Comparison of ENCODE assay signal across 22 cellular contexts in genomic region chrX:88612870-88613329, GRCh38.
DNase-seq lines count a peak whose midpoint lies in the region; ATAC-seq and TF ChIP-seq lines count a peak whose summit lies in the region.
"Had no signal": no experiment of that assay in that cellular context is flagged by ENCODE, and none has a peak within 500 bp of the region (broad histone marks: within the 10 kb centered on the region; RNA-seq: fewer than 3 reads in every experiment).

No MANE protein-coding gene starts in this region.

- no peaks in the 10 kb centered on the region for H3K27me3 Mint-ChIP-seq in brain
- H3K27me3 Mint-ChIP-seq: activated CD4-positive, alpha-beta T cell treated with anti-CD3 and anti-CD28 coated beads, Interleukin-2, amount 10 ng/mL, durations not matched to agents 24 days and 14 days; central memory CD8-positive, alpha-beta T cell; stimulated activated naive CD8-positive, alpha-beta T cell treated with anti-CD3 and anti-CD28 coated beads, Interleukin-15, Interleukin-2, amounts not matched to agents 100 ng/mL and 50 ng/mL, for 24 hours had no signal

- no peak overlapping the region for H3K4me3 ChIP-seq in H7 (ENCODE audit: insufficient read depth, low read depth, low read length)
- H3K4me3 ChIP-seq: heart right ventricle, upper lobe of right lung had no signal

- H3K27ac Mint-ChIP-seq in brain = peak overlapping the region in 1 of 5 experiments; percentile 69
- H3K27ac Mint-ChIP-seq: activated CD4-positive, alpha-beta T cell treated with anti-CD3 and anti-CD28 coated beads, Interleukin-2, amount 10 ng/mL, durations not matched to agents 24 days and 14 days; stimulated activated naive CD8-positive, alpha-beta T cell treated with anti-CD3 and anti-CD28 coated beads, Interleukin-15, Interleukin-2, amounts not matched to agents 100 ng/mL and 50 ng/mL, for 24 hours had no signal

- peaks cover 0 to 6% (median 0%) of the 10 kb centered on the region in 5 experiments for H3K9me3 Mint-ChIP-seq in brain
- H3K9me3 Mint-ChIP-seq: activated CD4-positive, alpha-beta T cell treated with anti-CD3 and anti-CD28 coated beads, Interleukin-2, amount 10 ng/mL, durations not matched to agents 24 days and 14 days; central memory CD8-positive, alpha-beta T cell; stimulated activated naive CD8-positive, alpha-beta T cell treated with anti-CD3 and anti-CD28 coated beads, Interleukin-15, Interleukin-2, amounts not matched to agents 100 ng/mL and 50 ng/mL, for 24 hours had no signal

- no peak for TF ChIP-seq CTCF in brain (conservative IDR thresholded peaks at IDR 0.05)

- ATAC-seq in HG03565 (IDR thresholded peaks at IDR 0.05; ENCODE audit: unreplicated experiment) = no peak
- ATAC-seq: right cardiac atrium, upper lobe of right lung had no signal

- H3K27me3 ChIP-seq in H7 (ENCODE audit: control insufficient read depth, insufficient read depth, low read length) = no peaks in the 10 kb centered on the region
- H3K27me3 ChIP-seq: adrenal gland, heart right ventricle, neutrophil, upper lobe of right lung had no signal

- H3K4me3 Mint-ChIP-seq in brain = peak overlapping the region in 3 of 5 experiments; percentile 26 to 57 (median 36)
- H3K4me3 Mint-ChIP-seq: activated CD4-positive, alpha-beta T cell treated with anti-CD3 and anti-CD28 coated beads, Interleukin-2, amount 10 ng/mL, durations not matched to agents 24 days and 14 days; central memory CD8-positive, alpha-beta T cell; stimulated activated naive CD8-positive, alpha-beta T cell treated with anti-CD3 and anti-CD28 coated beads, Interleukin-15, Interleukin-2, amounts not matched to agents 100 ng/mL and 50 ng/mL, for 24 hours had no signal

- peak; percentile 1 for DNase-seq in H7
- peak; percentile 53 for DNase-seq in islet precursor cell
- peak; percentile 9 for DNase-seq in superior temporal gyrus (ENCODE audit: extremely low spot score)
- no peak for DNase-seq in NK-92 treated with Interleukin-12 subunit alpha and Interleukin-12 subunit beta, amount 100 ng/mL, for 24 hours (lab: John Stamatoyannopoulos, UW)
- no peak for DNase-seq in NAMALWA (ENCODE audit: low spot score)
- DNase-seq: activated CD4-positive, alpha-beta T cell treated with anti-CD3 and anti-CD28 coated beads, Interleukin-2, amount 10 ng/mL, durations not matched to agents 24 days and 14 days; activated CD8-positive, alpha-beta memory T cell treated with anti-CD3 and anti-CD28 coated beads, Interleukin-2, amount 50 U/mL, for 4 hours; activated effector memory CD4-positive, alpha-beta T cell treated with anti-CD3 and anti-CD28 coated beads, Interleukin-2, amount 50 U/mL, for 16 hours; COR-L47; GDM1; heart right ventricle; kidney; NCI-H1436; NCI-H748 treated with DMSO at 0.1 percent for 48 hours; right cardiac atrium; upper lobe of right lung had no signal

- no peaks in the 10 kb centered on the region for H3K4me1 Mint-ChIP-seq in brain
- H3K4me1 Mint-ChIP-seq: activated CD4-positive, alpha-beta T cell treated with anti-CD3 and anti-CD28 coated beads, Interleukin-2, amount 10 ng/mL, durations not matched to agents 24 days and 14 days; central memory CD8-positive, alpha-beta T cell had no signal

- no peaks in the 10 kb centered on the region for H3K36me3 ChIP-seq in H7 (replicated peaks; ENCODE audit: control insufficient read depth, insufficient read depth, low read length)
- H3K36me3 ChIP-seq: adrenal gland, heart right ventricle, neutrophil, upper lobe of right lung had no signal

- no peaks in the 10 kb centered on the region for H3K36me3 Mint-ChIP-seq in brain

Comparison
In these comparisons a context has a peak if more than half of its experiments do, and no peak if none do; other contexts are left out.
1. DNase-seq: peak in H7 (single experiment), islet precursor cell (single experiment) and superior temporal gyrus (single experiment); none in NK-92 treated with Interleukin-12 subunit alpha and Interleukin-12 subunit beta, amount 100 ng/mL, for 24 hours (single experiment) and NAMALWA (single experiment).